1 cellular context compared by ENCODE assay signal in the genomic region with DNA sequence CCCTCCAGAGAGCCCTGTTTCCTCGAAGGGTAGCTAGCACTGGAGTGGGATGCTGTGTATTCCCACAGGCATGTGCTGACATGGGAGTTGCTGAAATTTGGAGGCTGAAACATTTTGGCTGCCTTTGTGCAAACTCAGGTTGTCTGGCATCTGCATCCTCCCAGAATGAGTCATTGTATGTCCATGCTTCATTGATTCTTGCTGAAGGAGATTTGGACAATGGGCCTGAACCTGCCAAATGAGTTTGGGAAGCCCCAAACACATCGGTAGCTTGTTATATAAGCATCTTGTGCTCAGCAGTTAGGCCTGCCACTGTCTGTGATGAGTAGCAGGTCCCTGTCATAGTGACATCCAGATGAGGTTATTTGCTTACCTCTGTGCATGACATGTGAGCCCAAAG.
TF ChIP-seq lines count a peak whose summit lies in the region.

No MANE protein-coding gene starts in this region.

TF ChIP-seq in GM12878, 131 proteins besides CTCF, POLR2A, EP300 and RAD21 (continued from another document):
- TF ChIP-seq CREB1 (IDR thresholded peaks at IDR 0.05; ENCODE audit: low read depth) (no peak), YBX1 (IDR thresholded peaks at IDR 0.05) (no peak), SMARCA5 (IDR thresholded peaks at IDR 0.05) (no peak), MYB (IDR thresholded peaks at IDR 0.05; ENCODE audit: borderline replicate concordance, low read depth, low read length) (no peak), BCL11A (IDR thresholded peaks at IDR 0.05; ENCODE audit: low read depth, low read length) (no peak)
- TF ChIP-seq, protein P1, sequence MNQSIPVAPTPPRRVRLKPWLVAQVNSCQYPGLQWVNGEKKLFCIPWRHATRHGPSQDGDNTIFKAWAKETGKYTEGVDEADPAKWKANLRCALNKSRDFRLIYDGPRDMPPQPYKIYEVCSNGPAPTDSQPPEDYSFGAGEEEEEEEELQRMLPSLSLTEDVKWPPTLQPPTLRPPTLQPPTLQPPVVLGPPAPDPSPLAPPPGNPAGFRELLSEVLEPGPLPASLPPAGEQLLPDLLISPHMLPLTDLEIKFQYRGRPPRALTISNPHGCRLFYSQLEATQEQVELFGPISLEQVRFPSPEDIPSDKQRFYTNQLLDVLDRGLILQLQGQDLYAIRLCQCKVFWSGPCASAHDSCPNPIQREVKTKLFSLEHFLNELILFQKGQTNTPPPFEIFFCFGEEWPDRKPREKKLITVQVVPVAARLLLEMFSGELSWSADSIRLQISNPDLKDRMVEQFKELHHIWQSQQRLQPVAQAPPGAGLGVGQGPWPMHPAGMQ (IDR thresholded peaks at IDR 0.05; ENCODE audit: borderline replicate concordance), result no peak
- TF ChIP-seq, protein P2, sequence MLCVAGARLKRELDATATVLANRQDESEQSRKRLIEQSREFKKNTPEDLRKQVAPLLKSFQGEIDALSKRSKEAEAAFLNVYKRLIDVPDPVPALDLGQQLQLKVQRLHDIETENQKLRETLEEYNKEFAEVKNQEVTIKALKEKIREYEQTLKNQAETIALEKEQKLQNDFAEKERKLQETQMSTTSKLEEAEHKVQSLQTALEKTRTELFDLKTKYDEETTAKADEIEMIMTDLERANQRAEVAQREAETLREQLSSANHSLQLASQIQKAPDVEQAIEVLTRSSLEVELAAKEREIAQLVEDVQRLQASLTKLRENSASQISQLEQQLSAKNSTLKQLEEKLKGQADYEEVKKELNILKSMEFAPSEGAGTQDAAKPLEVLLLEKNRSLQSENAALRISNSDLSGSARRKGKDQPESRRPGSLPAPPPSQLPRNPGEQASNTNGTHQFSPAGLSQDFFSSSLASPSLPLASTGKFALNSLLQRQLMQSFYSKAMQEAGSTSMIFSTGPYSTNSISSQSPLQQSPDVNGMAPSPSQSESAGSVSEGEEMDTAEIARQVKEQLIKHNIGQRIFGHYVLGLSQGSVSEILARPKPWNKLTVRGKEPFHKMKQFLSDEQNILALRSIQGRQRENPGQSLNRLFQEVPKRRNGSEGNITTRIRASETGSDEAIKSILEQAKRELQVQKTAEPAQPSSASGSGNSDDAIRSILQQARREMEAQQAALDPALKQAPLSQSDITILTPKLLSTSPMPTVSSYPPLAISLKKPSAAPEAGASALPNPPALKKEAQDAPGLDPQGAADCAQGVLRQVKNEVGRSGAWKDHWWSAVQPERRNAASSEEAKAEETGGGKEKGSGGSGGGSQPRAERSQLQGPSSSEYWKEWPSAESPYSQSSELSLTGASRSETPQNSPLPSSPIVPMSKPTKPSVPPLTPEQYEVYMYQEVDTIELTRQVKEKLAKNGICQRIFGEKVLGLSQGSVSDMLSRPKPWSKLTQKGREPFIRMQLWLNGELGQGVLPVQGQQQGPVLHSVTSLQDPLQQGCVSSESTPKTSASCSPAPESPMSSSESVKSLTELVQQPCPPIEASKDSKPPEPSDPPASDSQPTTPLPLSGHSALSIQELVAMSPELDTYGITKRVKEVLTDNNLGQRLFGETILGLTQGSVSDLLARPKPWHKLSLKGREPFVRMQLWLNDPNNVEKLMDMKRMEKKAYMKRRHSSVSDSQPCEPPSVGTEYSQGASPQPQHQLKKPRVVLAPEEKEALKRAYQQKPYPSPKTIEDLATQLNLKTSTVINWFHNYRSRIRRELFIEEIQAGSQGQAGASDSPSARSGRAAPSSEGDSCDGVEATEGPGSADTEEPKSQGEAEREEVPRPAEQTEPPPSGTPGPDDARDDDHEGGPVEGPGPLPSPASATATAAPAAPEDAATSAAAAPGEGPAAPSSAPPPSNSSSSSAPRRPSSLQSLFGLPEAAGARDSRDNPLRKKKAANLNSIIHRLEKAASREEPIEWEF (IDR thresholded peaks at IDR 0.05; ENCODE audit: insufficient replicate concordance, low read depth, low read length), result no peak
- TF ChIP-seq, protein P3, sequence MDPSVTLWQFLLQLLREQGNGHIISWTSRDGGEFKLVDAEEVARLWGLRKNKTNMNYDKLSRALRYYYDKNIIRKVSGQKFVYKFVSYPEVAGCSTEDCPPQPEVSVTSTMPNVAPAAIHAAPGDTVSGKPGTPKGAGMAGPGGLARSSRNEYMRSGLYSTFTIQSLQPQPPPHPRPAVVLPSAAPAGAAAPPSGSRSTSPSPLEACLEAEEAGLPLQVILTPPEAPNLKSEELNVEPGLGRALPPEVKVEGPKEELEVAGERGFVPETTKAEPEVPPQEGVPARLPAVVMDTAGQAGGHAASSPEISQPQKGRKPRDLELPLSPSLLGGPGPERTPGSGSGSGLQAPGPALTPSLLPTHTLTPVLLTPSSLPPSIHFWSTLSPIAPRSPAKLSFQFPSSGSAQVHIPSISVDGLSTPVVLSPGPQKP (IDR thresholded peaks at IDR 0.05; ENCODE audit: low read depth, low read length), result no peak
